ENCODE assay signal across 15 cellular contexts in the genomic region with DNA sequence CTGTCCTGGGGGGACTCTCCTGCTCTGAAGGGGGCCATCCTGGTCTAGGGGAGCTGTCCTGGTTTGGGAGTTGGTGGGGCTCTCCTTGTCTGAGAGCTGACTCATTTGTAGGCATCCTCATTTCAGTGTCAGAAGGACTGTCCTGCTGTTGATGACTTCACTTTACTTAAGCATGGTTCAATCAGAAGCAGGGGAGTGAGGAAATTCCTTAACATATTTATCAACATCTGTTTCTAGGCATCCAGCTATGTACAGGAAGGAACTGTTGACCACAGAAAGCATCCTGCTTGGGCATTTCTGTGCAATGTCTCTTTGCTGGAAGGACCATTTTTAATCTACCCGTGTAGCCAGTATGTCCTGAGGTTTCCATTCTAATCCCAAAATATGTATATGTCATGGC.
A peak's percentile ranks its signal among the peaks of the same experiment; 100 is the strongest.
DNase-seq lines count a peak whose midpoint lies in the region; ATAC-seq and TF ChIP-seq lines count a peak whose summit lies in the region.
"Had no signal": no experiment of that assay in that cellular context is flagged by ENCODE, and none has a peak within 500 bp of the region (broad histone marks: within the 10 kb centered on the region; RNA-seq: fewer than 3 reads in every experiment).

No MANE protein-coding gene starts in this region.

- TF ChIP-seq CTCF in fibroblast of lung (conservative IDR thresholded peaks at IDR 0.05 in 1 of 2, IDR thresholded peaks at IDR 0.05 in 1 of 2; ENCODE audit: low read depth in 1 of 2, low read length in 2 of 2) (no peak), thyroid gland (IDR thresholded peaks at IDR 0.05) (no peak)

- H3K9me3 ChIP-seq in fibroblast of lung (ENCODE audit: control insufficient read depth, insufficient read depth, low read depth, low read length) = no peaks in the 10 kb centered on the region
- no peaks in the 10 kb centered on the region for H3K9me3 ChIP-seq in thyroid gland
- H3K9me3 ChIP-seq: suprapubic skin had no signal

- intact Hi-C loops in thyroid gland (cut with DNase I) = no loop called here

- no peak overlapping the region for H3K9ac ChIP-seq in fibroblast of lung (ENCODE audit: insufficient read depth, low read length)

- H3K4me1 ChIP-seq in fibroblast of lung (ENCODE audit: control insufficient read depth, extremely low read depth, insufficient read depth, low read length) = peaks cover 3% of the 10 kb centered on the region
- peaks cover 31 to 39% of the 10 kb centered on the region in 2 donors for H3K4me1 ChIP-seq in thyroid gland
- H3K4me1 ChIP-seq: suprapubic skin had no signal

- H3K79me2 ChIP-seq in fibroblast of lung (ENCODE audit: control insufficient read depth, insufficient read depth, low read length) = no peaks in the 10 kb centered on the region

- H3K4me2 ChIP-seq in fibroblast of lung (ENCODE audit: extremely low read depth, insufficient read depth, low read length) = no peak overlapping the region

- H3K4me3 ChIP-seq in fibroblast of lung (replicated peaks in 1 of 4; ENCODE audit: control extremely low read depth in 1 of 4, insufficient read depth in 1 of 4, low read depth in 3 of 4, low read length in 4 of 4) (no peak overlapping the region), thyroid gland (replicated peaks in 1 of 3) (no peak overlapping the region)
- H3K4me3 ChIP-seq: suprapubic skin had no signal

- H3K27ac ChIP-seq in fibroblast of lung (ENCODE audit: insufficient read depth, low read length) (no peak overlapping the region), thyroid gland (no peak overlapping the region)
- H3K27ac ChIP-seq: suprapubic skin had no signal

- no peaks in the 10 kb centered on the region for H4K20me1 ChIP-seq in fibroblast of lung (ENCODE audit: control insufficient read depth, extremely low read depth, insufficient read depth, low read length)

- peak; percentile 94 for ATAC-seq in SK-N-SH treated with all-trans-retinoic acid at 6 μM for 48 hours
- ATAC-seq in HG03095 (IDR thresholded peaks at IDR 0.05; ENCODE audit: unreplicated experiment) = no peak
- ATAC-seq: left cardiac atrium, natural killer cell had no signal

- no peak for TF ChIP-seq POLR2A in thyroid gland (IDR thresholded peaks at IDR 0.05)

- DNase-seq in EL (peak; percentile 92), fibroblast of lung (ENCODE audit: low read depth in 2 of 2) (peak; percentile 19 to 79), pulmonary artery endothelial cell (ENCODE audit: low read depth, low spot score) (peak; percentile 91), NOMO-1 (lab: John Stamatoyannopoulos, UW; ENCODE audit: unreplicated experiment in 2 of 2) (no peak), epidermal melanocyte (ENCODE audit: insufficient read length, low spot score) (no peak), thyroid gland (no peak)
- DNase-seq: activated naive CD4-positive, alpha-beta T cell treated with anti-CD3 and anti-CD28 coated beads, Interleukin-2, amount 10 ng/mL, durations not matched to agents 7 days and 5 days; Kasumi-1; left cardiac atrium; natural killer cell; NCI-H2029 treated with DMSO at 0.1 percent for 48 hours; SHP77 had no signal

- no peak overlapping the region for H2AFZ ChIP-seq in fibroblast of lung (ENCODE audit: low read length)

- 75 to 86% methylated on average over 1 of the region's 1 CpG for WGBS in thyroid gland, 2 donors

- no peaks in the 10 kb centered on the region for H3K27me3 ChIP-seq in fibroblast of lung (ENCODE audit: control insufficient read depth, insufficient read depth, low read length)
- H3K27me3 ChIP-seq in thyroid gland = no peaks in the 10 kb centered on the region
- H3K27me3 ChIP-seq: suprapubic skin had no signal

- no peaks in the 10 kb centered on the region for H3K36me3 ChIP-seq in fibroblast of lung (ENCODE audit: control insufficient read depth, insufficient read depth, low read length)
- no peaks in the 10 kb centered on the region for H3K36me3 ChIP-seq in thyroid gland
- H3K36me3 ChIP-seq: suprapubic skin had no signal

TF ChIP-seq in SK-N-SH treated with all-trans-retinoic acid at 6 μM for 48 hours, 23 proteins besides CTCF, POLR2A, EP300 and RAD21:
- TF ChIP-seq, protein P1, sequence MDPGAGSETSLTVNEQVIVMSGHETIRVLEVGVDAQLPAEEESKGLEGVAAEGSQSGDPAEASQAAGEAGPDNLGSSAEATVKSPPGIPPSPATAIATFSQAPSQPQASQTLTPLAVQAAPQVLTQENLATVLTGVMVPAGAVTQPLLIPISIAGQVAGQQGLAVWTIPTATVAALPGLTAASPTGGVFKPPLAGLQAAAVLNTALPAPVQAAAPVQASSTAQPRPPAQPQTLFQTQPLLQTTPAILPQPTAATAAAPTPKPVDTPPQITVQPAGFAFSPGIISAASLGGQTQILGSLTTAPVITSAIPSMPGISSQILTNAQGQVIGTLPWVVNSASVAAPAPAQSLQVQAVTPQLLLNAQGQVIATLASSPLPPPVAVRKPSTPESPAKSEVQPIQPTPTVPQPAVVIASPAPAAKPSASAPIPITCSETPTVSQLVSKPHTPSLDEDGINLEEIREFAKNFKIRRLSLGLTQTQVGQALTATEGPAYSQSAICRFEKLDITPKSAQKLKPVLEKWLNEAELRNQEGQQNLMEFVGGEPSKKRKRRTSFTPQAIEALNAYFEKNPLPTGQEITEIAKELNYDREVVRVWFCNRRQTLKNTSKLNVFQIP (CRISPR knock-in tag; IDR thresholded peaks at IDR 0.05; ENCODE audit: borderline replicate concordance, low read depth) = no peak
- TF ChIP-seq ZFP30 (CRISPR knock-in tag; IDR thresholded peaks at IDR 0.05) = no peak

Comparison
In these comparisons a context has a peak if more than half of its experiments do, and no peak if none do; other contexts are left out.
1. DNase-seq: peak in EL (single experiment), fibroblast of lung (2 of 2) and pulmonary artery endothelial cell (single experiment); none in NOMO-1 (0 of 2), epidermal melanocyte (single experiment) and thyroid gland (0 of 2).